ENCODE assay signal across 1 cellular context in genomic region chr19:41864374-41864773, GRCh38.
TF ChIP-seq lines count a peak whose summit lies in the region.

No MANE protein-coding gene starts in this region.

TF ChIP-seq in HEK293, 187 proteins besides CTCF, POLR2A, EP300 and RAD21 (continued from another document):
- no peak for TF ChIP-seq ZNF549 (tag by site-specific recombination; IDR thresholded peaks at IDR 0.05)
- TF ChIP-seq ZNF394 (tag by site-specific recombination; IDR thresholded peaks at IDR 0.05; ENCODE audit: borderline replicate concordance) = no peak
- no peak for TF ChIP-seq ZNF555 (tag by site-specific recombination; conservative IDR thresholded peaks at IDR 0.05)
- no peak for TF ChIP-seq ZNF138 (tag by site-specific recombination; IDR thresholded peaks at IDR 0.05; ENCODE audit: borderline replicate concordance)
- TF ChIP-seq, protein P1, sequence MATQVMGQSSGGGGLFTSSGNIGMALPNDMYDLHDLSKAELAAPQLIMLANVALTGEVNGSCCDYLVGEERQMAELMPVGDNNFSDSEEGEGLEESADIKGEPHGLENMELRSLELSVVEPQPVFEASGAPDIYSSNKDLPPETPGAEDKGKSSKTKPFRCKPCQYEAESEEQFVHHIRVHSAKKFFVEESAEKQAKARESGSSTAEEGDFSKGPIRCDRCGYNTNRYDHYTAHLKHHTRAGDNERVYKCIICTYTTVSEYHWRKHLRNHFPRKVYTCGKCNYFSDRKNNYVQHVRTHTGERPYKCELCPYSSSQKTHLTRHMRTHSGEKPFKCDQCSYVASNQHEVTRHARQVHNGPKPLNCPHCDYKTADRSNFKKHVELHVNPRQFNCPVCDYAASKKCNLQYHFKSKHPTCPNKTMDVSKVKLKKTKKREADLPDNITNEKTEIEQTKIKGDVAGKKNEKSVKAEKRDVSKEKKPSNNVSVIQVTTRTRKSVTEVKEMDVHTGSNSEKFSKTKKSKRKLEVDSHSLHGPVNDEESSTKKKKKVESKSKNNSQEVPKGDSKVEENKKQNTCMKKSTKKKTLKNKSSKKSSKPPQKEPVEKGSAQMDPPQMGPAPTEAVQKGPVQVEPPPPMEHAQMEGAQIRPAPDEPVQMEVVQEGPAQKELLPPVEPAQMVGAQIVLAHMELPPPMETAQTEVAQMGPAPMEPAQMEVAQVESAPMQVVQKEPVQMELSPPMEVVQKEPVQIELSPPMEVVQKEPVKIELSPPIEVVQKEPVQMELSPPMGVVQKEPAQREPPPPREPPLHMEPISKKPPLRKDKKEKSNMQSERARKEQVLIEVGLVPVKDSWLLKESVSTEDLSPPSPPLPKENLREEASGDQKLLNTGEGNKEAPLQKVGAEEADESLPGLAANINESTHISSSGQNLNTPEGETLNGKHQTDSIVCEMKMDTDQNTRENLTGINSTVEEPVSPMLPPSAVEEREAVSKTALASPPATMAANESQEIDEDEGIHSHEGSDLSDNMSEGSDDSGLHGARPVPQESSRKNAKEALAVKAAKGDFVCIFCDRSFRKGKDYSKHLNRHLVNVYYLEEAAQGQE (tag by site-specific recombination; IDR thresholded peaks at IDR 0.05) = no peak
- TF ChIP-seq ZNF121 (tag by site-specific recombination; IDR thresholded peaks at IDR 0.05) = no peak
- TF ChIP-seq ZNF350 (tag by site-specific recombination; IDR thresholded peaks at IDR 0.05) = no peak
- TF ChIP-seq, protein P2, sequence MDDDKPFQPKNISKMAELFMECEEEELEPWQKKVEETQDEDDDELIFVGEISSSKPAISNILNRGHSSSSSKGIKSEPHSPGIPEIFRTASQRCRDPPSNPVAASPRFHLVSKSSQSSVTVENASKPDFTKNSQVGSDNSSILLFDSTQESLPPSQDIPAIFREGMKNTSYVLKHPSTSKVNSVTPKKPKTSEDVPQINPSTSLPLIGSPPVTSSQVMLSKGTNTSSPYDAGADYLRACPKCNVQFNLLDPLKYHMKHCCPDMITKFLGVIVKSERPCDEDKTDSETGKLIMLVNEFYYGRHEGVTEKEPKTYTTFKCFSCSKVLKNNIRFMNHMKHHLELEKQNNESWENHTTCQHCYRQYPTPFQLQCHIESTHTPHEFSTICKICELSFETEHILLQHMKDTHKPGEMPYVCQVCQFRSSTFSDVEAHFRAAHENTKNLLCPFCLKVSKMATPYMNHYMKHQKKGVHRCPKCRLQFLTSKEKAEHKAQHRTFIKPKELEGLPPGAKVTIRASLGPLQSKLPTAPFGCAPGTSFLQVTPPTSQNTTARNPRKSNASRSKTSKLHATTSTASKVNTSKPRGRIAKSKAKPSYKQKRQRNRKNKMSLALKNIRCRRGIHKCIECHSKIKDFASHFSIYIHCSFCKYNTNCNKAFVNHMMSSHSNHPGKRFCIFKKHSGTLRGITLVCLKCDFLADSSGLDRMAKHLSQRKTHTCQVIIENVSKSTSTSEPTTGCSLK (tag by site-specific recombination; IDR thresholded peaks at IDR 0.05) = no peak
- no peak for TF ChIP-seq ZNF571 (tag by site-specific recombination; IDR thresholded peaks at IDR 0.05)
- TF ChIP-seq ZNF654 (tag by site-specific recombination; IDR thresholded peaks at IDR 0.05; ENCODE audit: low read depth) = no peak
- TF ChIP-seq ZNF354C (tag by site-specific recombination; IDR thresholded peaks at IDR 0.05; ENCODE audit: borderline replicate concordance, low read depth) = no peak
